1 cellular context compared by ENCODE assay signal in genomic region chr18:62584241-62585120, GRCh38.
TF ChIP-seq lines count a peak whose summit lies in the region.

No MANE protein-coding gene starts in this region.

TF ChIP-seq in HepG2, 621 proteins besides CTCF, POLR2A, EP300 and RAD21 (continued from another document and continues in another):
- TF ChIP-seq ZNF281 (CRISPR knock-in tag; IDR thresholded peaks at IDR 0.05; ENCODE audit: borderline replicate concordance) = peak; percentile 76; the same call in 1 of the 2 replicates
- peak; percentile 63; the same call in 1 of the 2 replicates for TF ChIP-seq ZKSCAN1 (IDR thresholded peaks at IDR 0.05; ENCODE audit: low read length)
- no peak for TF ChIP-seq ZNF709 (CRISPR knock-in tag; IDR thresholded peaks at IDR 0.05)
- TF ChIP-seq SNRNP70 (IDR thresholded peaks at IDR 0.05; ENCODE audit: low read depth, low read length) = no peak
- no peak for TF ChIP-seq SMAD9 (CRISPR knock-in tag; IDR thresholded peaks at IDR 0.05)
- no peak for TF ChIP-seq RFX1 (IDR thresholded peaks at IDR 0.05)
- no peak for TF ChIP-seq XBP1 (CRISPR knock-in tag; IDR thresholded peaks at IDR 0.05)
- 0 out of 2 replicates have a peak, but pooled peaks have one; percentile 27 for TF ChIP-seq GATAD2A (CRISPR knock-in tag; IDR thresholded peaks at IDR 0.05)
- TF ChIP-seq STAG1 (CRISPR knock-in tag; IDR thresholded peaks at IDR 0.05) = peak; percentile 86
- TF ChIP-seq, protein P1, sequence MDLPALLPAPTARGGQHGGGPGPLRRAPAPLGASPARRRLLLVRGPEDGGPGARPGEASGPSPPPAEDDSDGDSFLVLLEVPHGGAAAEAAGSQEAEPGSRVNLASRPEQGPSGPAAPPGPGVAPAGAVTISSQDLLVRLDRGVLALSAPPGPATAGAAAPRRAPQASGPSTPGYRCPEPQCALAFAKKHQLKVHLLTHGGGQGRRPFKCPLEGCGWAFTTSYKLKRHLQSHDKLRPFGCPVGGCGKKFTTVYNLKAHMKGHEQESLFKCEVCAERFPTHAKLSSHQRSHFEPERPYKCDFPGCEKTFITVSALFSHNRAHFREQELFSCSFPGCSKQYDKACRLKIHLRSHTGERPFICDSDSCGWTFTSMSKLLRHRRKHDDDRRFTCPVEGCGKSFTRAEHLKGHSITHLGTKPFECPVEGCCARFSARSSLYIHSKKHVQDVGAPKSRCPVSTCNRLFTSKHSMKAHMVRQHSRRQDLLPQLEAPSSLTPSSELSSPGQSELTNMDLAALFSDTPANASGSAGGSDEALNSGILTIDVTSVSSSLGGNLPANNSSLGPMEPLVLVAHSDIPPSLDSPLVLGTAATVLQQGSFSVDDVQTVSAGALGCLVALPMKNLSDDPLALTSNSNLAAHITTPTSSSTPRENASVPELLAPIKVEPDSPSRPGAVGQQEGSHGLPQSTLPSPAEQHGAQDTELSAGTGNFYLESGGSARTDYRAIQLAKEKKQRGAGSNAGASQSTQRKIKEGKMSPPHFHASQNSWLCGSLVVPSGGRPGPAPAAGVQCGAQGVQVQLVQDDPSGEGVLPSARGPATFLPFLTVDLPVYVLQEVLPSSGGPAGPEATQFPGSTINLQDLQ (CRISPR knock-in tag; IDR thresholded peaks at IDR 0.05) = no peak
- TF ChIP-seq, protein P2, sequence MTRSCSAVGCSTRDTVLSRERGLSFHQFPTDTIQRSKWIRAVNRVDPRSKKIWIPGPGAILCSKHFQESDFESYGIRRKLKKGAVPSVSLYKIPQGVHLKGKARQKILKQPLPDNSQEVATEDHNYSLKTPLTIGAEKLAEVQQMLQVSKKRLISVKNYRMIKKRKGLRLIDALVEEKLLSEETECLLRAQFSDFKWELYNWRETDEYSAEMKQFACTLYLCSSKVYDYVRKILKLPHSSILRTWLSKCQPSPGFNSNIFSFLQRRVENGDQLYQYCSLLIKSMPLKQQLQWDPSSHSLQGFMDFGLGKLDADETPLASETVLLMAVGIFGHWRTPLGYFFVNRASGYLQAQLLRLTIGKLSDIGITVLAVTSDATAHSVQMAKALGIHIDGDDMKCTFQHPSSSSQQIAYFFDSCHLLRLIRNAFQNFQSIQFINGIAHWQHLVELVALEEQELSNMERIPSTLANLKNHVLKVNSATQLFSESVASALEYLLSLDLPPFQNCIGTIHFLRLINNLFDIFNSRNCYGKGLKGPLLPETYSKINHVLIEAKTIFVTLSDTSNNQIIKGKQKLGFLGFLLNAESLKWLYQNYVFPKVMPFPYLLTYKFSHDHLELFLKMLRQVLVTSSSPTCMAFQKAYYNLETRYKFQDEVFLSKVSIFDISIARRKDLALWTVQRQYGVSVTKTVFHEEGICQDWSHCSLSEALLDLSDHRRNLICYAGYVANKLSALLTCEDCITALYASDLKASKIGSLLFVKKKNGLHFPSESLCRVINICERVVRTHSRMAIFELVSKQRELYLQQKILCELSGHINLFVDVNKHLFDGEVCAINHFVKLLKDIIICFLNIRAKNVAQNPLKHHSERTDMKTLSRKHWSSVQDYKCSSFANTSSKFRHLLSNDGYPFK (CRISPR knock-in tag; IDR thresholded peaks at IDR 0.05; ENCODE audit: borderline replicate concordance) = no peak
- no peak for TF ChIP-seq ATF7-NPFF (CRISPR knock-in tag; IDR thresholded peaks at IDR 0.05; ENCODE audit: low read depth)
- TF ChIP-seq ZNF18 (CRISPR knock-in tag; IDR thresholded peaks at IDR 0.05; ENCODE audit: insufficient replicate concordance) = no peak
- peak; percentile 44 for TF ChIP-seq FOSL2 (CRISPR knock-in tag; IDR thresholded peaks at IDR 0.05)
- no peak for TF ChIP-seq STAT5B (CRISPR knock-in tag; IDR thresholded peaks at IDR 0.05)
- TF ChIP-seq NFKBIZ (CRISPR knock-in tag; IDR thresholded peaks at IDR 0.05) = no peak
- no peak for TF ChIP-seq TAF15 (IDR thresholded peaks at IDR 0.05; ENCODE audit: low read depth, low read length, poor library complexity, severe bottlenecking)
- no peak for TF ChIP-seq NFYC (CRISPR knock-in tag; IDR thresholded peaks at IDR 0.05)
- no peak for TF ChIP-seq ZNF550 (CRISPR knock-in tag; IDR thresholded peaks at IDR 0.05; ENCODE audit: borderline replicate concordance)
- 0 out of 2 replicates have a peak, but pooled peaks have one; percentile 6 for TF ChIP-seq CEBPG (CRISPR knock-in tag; IDR thresholded peaks at IDR 0.05)
- TF ChIP-seq ZNF724P (CRISPR knock-in tag; IDR thresholded peaks at IDR 0.05; ENCODE audit: borderline replicate concordance) = no peak
- TF ChIP-seq POLR2AphosphoS2 (IDR thresholded peaks at IDR 0.05; ENCODE audit: low read depth, low read length) = no peak
- no peak for TF ChIP-seq FOXJ3 (CRISPR knock-in tag; IDR thresholded peaks at IDR 0.05; ENCODE audit: borderline replicate concordance)
- peak; percentile 40 for TF ChIP-seq TEAD3 (CRISPR knock-in tag; optimal IDR thresholded peaks at IDR 0.05; ENCODE audit: borderline replicate concordance)
- TF ChIP-seq ZNF7 (CRISPR knock-in tag; IDR thresholded peaks at IDR 0.05) = no peak
- no peak for TF ChIP-seq ZNF558 (CRISPR knock-in tag; IDR thresholded peaks at IDR 0.05; ENCODE audit: borderline replicate concordance)
- TF ChIP-seq ZSCAN31 (CRISPR knock-in tag; IDR thresholded peaks at IDR 0.05; ENCODE audit: low read depth) = no peak
- no peak for TF ChIP-seq CERS6 (CRISPR knock-in tag; IDR thresholded peaks at IDR 0.05)
- TF ChIP-seq ZNF510 (CRISPR knock-in tag; IDR thresholded peaks at IDR 0.05; ENCODE audit: low read depth) = no peak
- TF ChIP-seq ZNF569 (CRISPR knock-in tag; IDR thresholded peaks at IDR 0.05; ENCODE audit: borderline replicate concordance) = no peak
- TF ChIP-seq DNMT1 (CRISPR knock-in tag; IDR thresholded peaks at IDR 0.05) = no peak
- TF ChIP-seq, protein P3, sequence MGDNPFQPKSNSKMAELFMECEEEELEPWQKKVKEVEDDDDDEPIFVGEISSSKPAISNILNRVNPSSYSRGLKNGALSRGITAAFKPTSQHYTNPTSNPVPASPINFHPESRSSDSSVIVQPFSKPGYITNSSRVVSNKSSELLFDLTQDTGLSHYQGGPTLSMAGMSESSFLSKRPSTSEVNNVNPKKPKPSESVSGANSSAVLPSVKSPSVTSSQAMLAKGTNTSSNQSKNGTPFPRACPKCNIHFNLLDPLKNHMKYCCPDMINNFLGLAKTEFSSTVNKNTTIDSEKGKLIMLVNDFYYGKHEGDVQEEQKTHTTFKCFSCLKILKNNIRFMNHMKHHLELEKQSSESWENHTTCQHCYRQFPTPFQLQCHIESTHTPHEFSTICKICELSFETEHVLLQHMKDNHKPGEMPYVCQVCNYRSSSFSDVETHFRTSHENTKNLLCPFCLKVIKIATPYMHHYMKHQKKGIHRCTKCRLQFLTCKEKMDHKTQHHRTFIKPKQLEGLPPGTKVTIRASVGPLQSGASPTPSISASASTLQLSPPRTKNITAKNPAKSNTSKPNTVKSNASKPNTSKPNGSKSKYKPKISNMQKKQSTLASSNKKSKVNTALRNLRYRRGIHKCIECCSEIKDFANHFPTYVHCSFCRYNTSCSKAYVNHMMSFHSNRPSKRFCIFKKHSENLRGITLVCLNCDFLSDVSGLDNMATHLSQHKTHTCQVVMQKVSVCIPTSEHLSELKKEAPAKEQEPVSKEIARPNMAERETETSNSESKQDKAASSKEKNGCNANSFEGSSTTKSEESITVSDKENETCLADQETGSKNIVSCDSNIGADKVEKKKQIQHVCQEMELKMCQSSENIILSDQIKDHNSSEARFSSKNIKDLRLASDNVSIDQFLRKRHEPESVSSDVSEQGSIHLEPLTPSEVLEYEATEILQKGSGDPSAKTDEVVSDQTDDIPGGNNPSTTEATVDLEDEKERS (CRISPR knock-in tag; IDR thresholded peaks at IDR 0.05) = 0 out of 2 replicates have a peak, but pooled peaks have one; percentile 16
- no peak for TF ChIP-seq ZNF737 (CRISPR knock-in tag; IDR thresholded peaks at IDR 0.05; ENCODE audit: borderline replicate concordance)
- no peak for TF ChIP-seq ZC3H13 (CRISPR knock-in tag; IDR thresholded peaks at IDR 0.05)
- no peak for TF ChIP-seq MTA1 (CRISPR knock-in tag; IDR thresholded peaks at IDR 0.05; ENCODE audit: borderline replicate concordance)
- no peak for TF ChIP-seq ZSCAN22 (CRISPR knock-in tag; IDR thresholded peaks at IDR 0.05)
- TF ChIP-seq ATF7 (IDR thresholded peaks at IDR 0.05) = no peak
- TF ChIP-seq ATF7 (CRISPR knock-in tag; IDR thresholded peaks at IDR 0.05) = no peak
- TF ChIP-seq NFE2L1 (CRISPR knock-in tag; IDR thresholded peaks at IDR 0.05; ENCODE audit: borderline replicate concordance) = no peak
- 0 out of 2 replicates have a peak, but pooled peaks have one; percentile 7 for TF ChIP-seq ARID5B (CRISPR knock-in tag; IDR thresholded peaks at IDR 0.05)
- no peak for TF ChIP-seq KLF9 (CRISPR knock-in tag; IDR thresholded peaks at IDR 0.05; ENCODE audit: low read depth)
- no peak for TF ChIP-seq RFXAP (CRISPR knock-in tag; IDR thresholded peaks at IDR 0.05; ENCODE audit: borderline replicate concordance)
- 0 out of 2 replicates have a peak, but pooled peaks have one; percentile 24 for TF ChIP-seq ELF3 (CRISPR knock-in tag; IDR thresholded peaks at IDR 0.05)
- no peak for TF ChIP-seq ZSCAN20 (CRISPR knock-in tag; IDR thresholded peaks at IDR 0.05; ENCODE audit: borderline replicate concordance)
- TF ChIP-seq REL (CRISPR knock-in tag; conservative IDR thresholded peaks at IDR 0.05) = no peak
- TF ChIP-seq TFAP4 (IDR thresholded peaks at IDR 0.05; ENCODE audit: borderline replicate concordance, low read depth) = no peak
